Comparison of ENCODE assay signal across 1 cellular context in genomic region chr4:99893991-99894981, GRCh38.
TF ChIP-seq lines count a peak whose summit lies in the region.

Gene LAMTOR3 (minus strand): TSS chr4:99894427. CDS start chr4:99893963, 464 bp downstream.

TF ChIP-seq in HepG2, 621 proteins besides CTCF, POLR2A, EP300 and RAD21 (continued from another document and continues in another):
- TF ChIP-seq ZBTB40 (IDR thresholded peaks at IDR 0.05) (peak; percentile 39), ZBTB40 (CRISPR knock-in tag; IDR thresholded peaks at IDR 0.05) (no peak), YY1 (IDR thresholded peaks at IDR 0.05; ENCODE audit: insufficient read depth, insufficient replicate concordance, low read depth, low read length) (peak; percentile 9), ZFP1 (CRISPR knock-in tag; IDR thresholded peaks at IDR 0.05) (no peak), KDM6A (CRISPR knock-in tag; IDR thresholded peaks at IDR 0.05; ENCODE audit: low read depth) (no peak), ZNF331 (CRISPR knock-in tag; IDR thresholded peaks at IDR 0.05) (peak; percentile 52; the same call in 1 of the 2 replicates), GABPA (IDR thresholded peaks at IDR 0.05; ENCODE audit: low read depth, low read length) (peak; percentile 89), GABPA (CRISPR knock-in tag; IDR thresholded peaks at IDR 0.05; ENCODE audit: low read depth) (peak; percentile 94), FUBP1 (CRISPR knock-in tag; IDR thresholded peaks at IDR 0.05; ENCODE audit: borderline replicate concordance) (no peak), NCOA2 (CRISPR knock-in tag; IDR thresholded peaks at IDR 0.05) (no peak; the same call in 1 of the 2 replicates), ETV5 (CRISPR knock-in tag; IDR thresholded peaks at IDR 0.05; ENCODE audit: borderline replicate concordance) (peak; percentile 69), ZNF574 (CRISPR knock-in tag; IDR thresholded peaks at IDR 0.05) (peak; percentile 82), SOX5 (CRISPR knock-in tag; IDR thresholded peaks at IDR 0.05; ENCODE audit: borderline replicate concordance) (peak; percentile 12; the same call in 1 of the 2 replicates), SIN3B (IDR thresholded peaks at IDR 0.05; ENCODE audit: low read length) (peak; percentile 79), TAF1 (CRISPR knock-in tag; IDR thresholded peaks at IDR 0.05) (peak; percentile 50), ZBTB7B (CRISPR knock-in tag; IDR thresholded peaks at IDR 0.05) (0 out of 2 replicates have a peak, but pooled peaks have one; percentile 52), ATF2 (CRISPR knock-in tag; IDR thresholded peaks at IDR 0.05) (peak; percentile 67), HOXA7 (CRISPR knock-in tag; IDR thresholded peaks at IDR 0.05) (no peak), ZNF350 (CRISPR knock-in tag; IDR thresholded peaks at IDR 0.05; ENCODE audit: borderline replicate concordance, low read depth) (peak; percentile 52; the same call in 1 of the 2 replicates), TCF7L2 (IDR thresholded peaks at IDR 0.05; ENCODE audit: low read depth, low read length) (no peak), ZBTB14 (CRISPR knock-in tag; IDR thresholded peaks at IDR 0.05) (no peak), AFF4 (CRISPR knock-in tag; IDR thresholded peaks at IDR 0.05) (no peak), NR2C2 (CRISPR knock-in tag; IDR thresholded peaks at IDR 0.05; ENCODE audit: borderline replicate concordance) (peak; percentile 98), GMEB1 (CRISPR knock-in tag; IDR thresholded peaks at IDR 0.05; ENCODE audit: borderline replicate concordance) (peak; percentile 84), ZBTB2 (CRISPR knock-in tag; IDR thresholded peaks at IDR 0.05; ENCODE audit: low read depth) (0 out of 2 replicates have a peak, but pooled peaks have one; percentile 40), TFE3 (CRISPR knock-in tag; IDR thresholded peaks at IDR 0.05) (peak; percentile 89)
